1 cellular context compared by ENCODE assay signal in genomic region chr10:72449842-72450495, GRCh38.
TF ChIP-seq lines count a peak whose summit lies in the region.

No MANE protein-coding gene starts in this region.

TF ChIP-seq in HepG2, 621 proteins besides CTCF, POLR2A, EP300 and RAD21 (continued from another document):
- TF ChIP-seq ZNF646 (CRISPR knock-in tag; IDR thresholded peaks at IDR 0.05) = no peak
- TF ChIP-seq ZNF615 (CRISPR knock-in tag; IDR thresholded peaks at IDR 0.05; ENCODE audit: borderline replicate concordance) = no peak
- TF ChIP-seq ZNF879 (CRISPR knock-in tag; IDR thresholded peaks at IDR 0.05) = no peak
- TF ChIP-seq MIER3 (CRISPR knock-in tag; IDR thresholded peaks at IDR 0.05; ENCODE audit: borderline replicate concordance) = no peak
- no peak for TF ChIP-seq IRF2 (CRISPR knock-in tag; IDR thresholded peaks at IDR 0.05)
- no peak for TF ChIP-seq ZNF510 (CRISPR knock-in tag; IDR thresholded peaks at IDR 0.05; ENCODE audit: low read depth)
- TF ChIP-seq ZNF768 (CRISPR knock-in tag; IDR thresholded peaks at IDR 0.05) = no peak
- no peak for TF ChIP-seq TAF15 (IDR thresholded peaks at IDR 0.05; ENCODE audit: low read depth, low read length, poor library complexity, severe bottlenecking)
- TF ChIP-seq KLF6 (CRISPR knock-in tag; IDR thresholded peaks at IDR 0.05) = no peak
- no peak for TF ChIP-seq SNAPC4 (CRISPR knock-in tag; IDR thresholded peaks at IDR 0.05)
- TF ChIP-seq ZNF562 (CRISPR knock-in tag; IDR thresholded peaks at IDR 0.05; ENCODE audit: borderline replicate concordance) = no peak
- no peak for TF ChIP-seq TCF7L2 (IDR thresholded peaks at IDR 0.05; ENCODE audit: low read depth, low read length)
- no peak for TF ChIP-seq RFXAP (CRISPR knock-in tag; IDR thresholded peaks at IDR 0.05; ENCODE audit: borderline replicate concordance)
- no peak for TF ChIP-seq BATF2 (CRISPR knock-in tag; IDR thresholded peaks at IDR 0.05)
- TF ChIP-seq ZFP62 (CRISPR knock-in tag; IDR thresholded peaks at IDR 0.05) = no peak
TF ChIP-seq in HepG2: peak in this region for 0.
